1 cellular context compared by ENCODE assay signal in genomic region chr16:17273142-17273561, GRCh38.
TF ChIP-seq lines count a peak whose summit lies in the region.

No MANE protein-coding gene starts in this region.

TF ChIP-seq in GM12878, 131 proteins besides CTCF, POLR2A, EP300 and RAD21 (continued from another document and continues in another):
- TF ChIP-seq CHD2 (IDR thresholded peaks at IDR 0.05; ENCODE audit: borderline replicate concordance, low read depth, low read length), result no peak
- TF ChIP-seq PAX5 (IDR thresholded peaks at IDR 0.05; ENCODE audit: borderline replicate concordance, low read depth, low read length), result no peak
- TF ChIP-seq, protein P1, sequence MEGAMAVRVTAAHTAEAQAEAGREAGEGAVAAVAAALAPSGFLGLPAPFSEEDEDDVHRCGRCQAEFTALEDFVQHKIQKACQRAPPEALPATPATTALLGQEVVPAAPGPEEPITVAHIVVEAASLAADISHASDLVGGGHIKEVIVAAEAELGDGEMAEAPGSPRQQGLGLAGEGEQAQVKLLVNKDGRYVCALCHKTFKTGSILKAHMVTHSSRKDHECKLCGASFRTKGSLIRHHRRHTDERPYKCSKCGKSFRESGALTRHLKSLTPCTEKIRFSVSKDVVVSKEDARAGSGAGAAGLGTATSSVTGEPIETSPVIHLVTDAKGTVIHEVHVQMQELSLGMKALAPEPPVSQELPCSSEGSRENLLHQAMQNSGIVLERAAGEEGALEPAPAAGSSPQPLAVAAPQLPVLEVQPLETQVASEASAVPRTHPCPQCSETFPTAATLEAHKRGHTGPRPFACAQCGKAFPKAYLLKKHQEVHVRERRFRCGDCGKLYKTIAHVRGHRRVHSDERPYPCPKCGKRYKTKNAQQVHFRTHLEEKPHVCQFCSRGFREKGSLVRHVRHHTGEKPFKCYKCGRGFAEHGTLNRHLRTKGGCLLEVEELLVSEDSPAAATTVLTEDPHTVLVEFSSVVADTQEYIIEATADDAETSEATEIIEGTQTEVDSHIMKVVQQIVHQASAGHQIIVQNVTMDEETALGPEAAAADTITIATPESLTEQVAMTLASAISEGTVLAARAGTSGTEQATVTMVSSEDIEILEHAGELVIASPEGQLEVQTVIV (IDR thresholded peaks at IDR 0.05; ENCODE audit: borderline replicate concordance, partially characterized antibody), result no peak
- peak; percentile 95 for TF ChIP-seq ATF7 (IDR thresholded peaks at IDR 0.05; ENCODE audit: low read depth)
- no peak for TF ChIP-seq ZBTB33 (IDR thresholded peaks at IDR 0.05)
- no peak for TF ChIP-seq KLF5 (IDR thresholded peaks at IDR 0.05; ENCODE audit: partially characterized antibody)
- no peak for TF ChIP-seq YY1 (IDR thresholded peaks at IDR 0.05; ENCODE audit: low read depth, low read length)
- no peak for TF ChIP-seq HCFC1 (IDR thresholded peaks at IDR 0.05; ENCODE audit: low read length)
- no peak for TF ChIP-seq REST (IDR thresholded peaks at IDR 0.05; ENCODE audit: low read depth, low read length)
- TF ChIP-seq LARP7 (IDR thresholded peaks at IDR 0.05), result no peak
- TF ChIP-seq SPI1 (IDR thresholded peaks at IDR 0.05; ENCODE audit: borderline replicate concordance, insufficient read depth, low read depth, low read length), result no peak
- TF ChIP-seq, protein P2, sequence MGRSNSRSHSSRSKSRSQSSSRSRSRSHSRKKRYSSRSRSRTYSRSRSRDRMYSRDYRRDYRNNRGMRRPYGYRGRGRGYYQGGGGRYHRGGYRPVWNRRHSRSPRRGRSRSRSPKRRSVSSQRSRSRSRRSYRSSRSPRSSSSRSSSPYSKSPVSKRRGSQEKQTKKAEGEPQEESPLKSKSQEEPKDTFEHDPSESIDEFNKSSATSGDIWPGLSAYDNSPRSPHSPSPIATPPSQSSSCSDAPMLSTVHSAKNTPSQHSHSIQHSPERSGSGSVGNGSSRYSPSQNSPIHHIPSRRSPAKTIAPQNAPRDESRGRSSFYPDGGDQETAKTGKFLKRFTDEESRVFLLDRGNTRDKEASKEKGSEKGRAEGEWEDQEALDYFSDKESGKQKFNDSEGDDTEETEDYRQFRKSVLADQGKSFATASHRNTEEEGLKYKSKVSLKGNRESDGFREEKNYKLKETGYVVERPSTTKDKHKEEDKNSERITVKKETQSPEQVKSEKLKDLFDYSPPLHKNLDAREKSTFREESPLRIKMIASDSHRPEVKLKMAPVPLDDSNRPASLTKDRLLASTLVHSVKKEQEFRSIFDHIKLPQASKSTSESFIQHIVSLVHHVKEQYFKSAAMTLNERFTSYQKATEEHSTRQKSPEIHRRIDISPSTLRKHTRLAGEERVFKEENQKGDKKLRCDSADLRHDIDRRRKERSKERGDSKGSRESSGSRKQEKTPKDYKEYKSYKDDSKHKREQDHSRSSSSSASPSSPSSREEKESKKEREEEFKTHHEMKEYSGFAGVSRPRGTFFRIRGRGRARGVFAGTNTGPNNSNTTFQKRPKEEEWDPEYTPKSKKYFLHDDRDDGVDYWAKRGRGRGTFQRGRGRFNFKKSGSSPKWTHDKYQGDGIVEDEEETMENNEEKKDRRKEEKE (IDR thresholded peaks at IDR 0.05), result no peak
- TF ChIP-seq POLR2AphosphoS5 (IDR thresholded peaks at IDR 0.05; ENCODE audit: low read length), result no peak
- TF ChIP-seq ZBED1 (IDR thresholded peaks at IDR 0.05; ENCODE audit: borderline replicate concordance), result no peak
- no peak for TF ChIP-seq ZNF384 (IDR thresholded peaks at IDR 0.05; ENCODE audit: borderline replicate concordance, low read depth, low read length)
- TF ChIP-seq, protein P3, sequence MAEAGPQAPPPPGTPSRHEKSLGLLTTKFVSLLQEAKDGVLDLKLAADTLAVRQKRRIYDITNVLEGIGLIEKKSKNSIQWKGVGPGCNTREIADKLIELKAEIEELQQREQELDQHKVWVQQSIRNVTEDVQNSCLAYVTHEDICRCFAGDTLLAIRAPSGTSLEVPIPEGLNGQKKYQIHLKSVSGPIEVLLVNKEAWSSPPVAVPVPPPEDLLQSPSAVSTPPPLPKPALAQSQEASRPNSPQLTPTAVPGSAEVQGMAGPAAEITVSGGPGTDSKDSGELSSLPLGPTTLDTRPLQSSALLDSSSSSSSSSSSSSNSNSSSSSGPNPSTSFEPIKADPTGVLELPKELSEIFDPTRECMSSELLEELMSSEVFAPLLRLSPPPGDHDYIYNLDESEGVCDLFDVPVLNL (IDR thresholded peaks at IDR 0.05; ENCODE audit: low read depth, low read length), result no peak
- TF ChIP-seq NFYA (IDR thresholded peaks at IDR 0.05; ENCODE audit: borderline replicate concordance, low read depth, low read length), result no peak
- 0 out of 2 replicates have a peak, but pooled peaks have one; percentile 45 for TF ChIP-seq CBFB (IDR thresholded peaks at IDR 0.05; ENCODE audit: low read depth)
- no peak for TF ChIP-seq ETV6 (conservative IDR thresholded peaks at IDR 0.05 in 1 of 2, IDR thresholded peaks at IDR 0.05 in 1 of 2; ENCODE audit: borderline replicate concordance in 1 of 2, low read depth in 1 of 2)
- no peak for TF ChIP-seq ZNF687 (IDR thresholded peaks at IDR 0.05)
- TF ChIP-seq KDM1A (IDR thresholded peaks at IDR 0.05; ENCODE audit: borderline replicate concordance), result no peak
- TF ChIP-seq CBX3 (IDR thresholded peaks at IDR 0.05; ENCODE audit: borderline replicate concordance, low read depth), result no peak
- no peak for TF ChIP-seq ZBTB4 (CRISPR knock-in tag; IDR thresholded peaks at IDR 0.05)
- no peak for TF ChIP-seq POU2F2 (IDR thresholded peaks at IDR 0.05; ENCODE audit: borderline replicate concordance, low read depth, low read length)
- TF ChIP-seq PML (IDR thresholded peaks at IDR 0.05; ENCODE audit: low read length), result no peak
- TF ChIP-seq ZZZ3 (IDR thresholded peaks at IDR 0.05; ENCODE audit: control insufficient read depth, insufficient read length, low read depth), result no peak
- TF ChIP-seq, protein P4, sequence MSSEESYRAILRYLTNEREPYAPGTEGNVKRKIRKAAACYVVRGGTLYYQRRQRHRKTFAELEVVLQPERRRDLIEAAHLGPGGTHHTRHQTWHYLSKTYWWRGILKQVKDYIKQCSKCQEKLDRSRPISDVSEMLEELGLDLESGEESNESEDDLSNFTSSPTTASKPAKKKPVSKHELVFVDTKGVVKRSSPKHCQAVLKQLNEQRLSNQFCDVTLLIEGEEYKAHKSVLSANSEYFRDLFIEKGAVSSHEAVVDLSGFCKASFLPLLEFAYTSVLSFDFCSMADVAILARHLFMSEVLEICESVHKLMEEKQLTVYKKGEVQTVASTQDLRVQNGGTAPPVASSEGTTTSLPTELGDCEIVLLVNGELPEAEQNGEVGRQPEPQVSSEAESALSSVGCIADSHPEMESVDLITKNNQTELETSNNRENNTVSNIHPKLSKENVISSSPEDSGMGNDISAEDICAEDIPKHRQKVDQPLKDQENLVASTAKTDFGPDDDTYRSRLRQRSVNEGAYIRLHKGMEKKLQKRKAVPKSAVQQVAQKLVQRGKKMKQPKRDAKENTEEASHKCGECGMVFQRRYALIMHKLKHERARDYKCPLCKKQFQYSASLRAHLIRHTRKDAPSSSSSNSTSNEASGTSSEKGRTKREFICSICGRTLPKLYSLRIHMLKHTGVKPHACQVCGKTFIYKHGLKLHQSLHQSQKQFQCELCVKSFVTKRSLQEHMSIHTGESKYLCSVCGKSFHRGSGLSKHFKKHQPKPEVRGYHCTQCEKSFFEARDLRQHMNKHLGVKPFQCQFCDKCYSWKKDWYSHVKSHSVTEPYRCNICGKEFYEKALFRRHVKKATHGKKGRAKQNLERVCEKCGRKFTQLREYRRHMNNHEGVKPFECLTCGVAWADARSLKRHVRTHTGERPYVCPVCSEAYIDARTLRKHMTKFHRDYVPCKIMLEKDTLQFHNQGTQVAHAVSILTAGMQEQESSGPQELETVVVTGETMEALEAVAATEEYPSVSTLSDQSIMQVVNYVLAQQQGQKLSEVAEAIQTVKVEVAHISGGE (CRISPR knock-in tag; IDR thresholded peaks at IDR 0.05), result no peak
